ENCODE assay signal across 24 cellular contexts in genomic region chrX:48786341-48786800, GRCh38. TPM values are rescaled to one million over a fixed set of nuclear protein-coding genes. Genes with fewer than 3 reads are reported as not detected.
"Had no signal": no experiment of that assay in that cellular context is flagged by ENCODE, and none has a peak within 500 bp of the region (broad histone marks: within the 10 kb centered on the region; RNA-seq: fewer than 3 reads in every experiment).

TSS of gene GATA1 (plus strand) at chrX:48786590. CDS start at chrX:48791110, 4,520 bp downstream.

- H3K27ac ChIP-seq: dorsolateral prefrontal cortex, epithelial cell of prostate, foreskin keratinocyte, lower lobe of right lung, right atrium auricular region, stomach, testis had no signal

- H3K27me3 Mint-ChIP-seq: activated naive CD8-positive, alpha-beta T cell had no signal

- H3K4me3 Mint-ChIP-seq: activated naive CD8-positive, alpha-beta T cell; activated T-helper 1 cell treated with anti-CD3 and anti-CD28 coated beads, Interleukin-12 subunit alpha, Interleukin-12 subunit beta, Interleukin-2, Interleukin-4 antibody, amounts not matched to agents 30 ng/mL and 10 ng/mL and 1 ng/mL, durations not matched to agents 14 hours and 24 hours and 36 hours; brain; nephron progenitor cell; type B pancreatic cell had no signal

- H3K4me1 ChIP-seq: foreskin keratinocyte, lower lobe of right lung, right atrium auricular region, stomach, testis had no signal

- DNase-seq: activated CD4-positive, alpha-beta T cell treated with anti-CD3 and anti-CD28 coated beads, Interleukin-2, amount 50 U/mL, for 1 hour; activated CD4-positive, CD25-positive, alpha-beta regulatory T cell; activated CD8-positive, alpha-beta memory T cell treated with anti-CD3 and anti-CD28 coated beads for 24 hours; amygdala; caudate nucleus; dorsolateral prefrontal cortex; foreskin keratinocyte; lower lobe of right lung; nephron progenitor cell; occipital lobe; stimulated activated CD4-positive, alpha-beta T cell treated with anti-CD3 and anti-CD28 coated beads, Interleukin-12 subunit alpha, Interleukin-12 subunit beta, amount 100 ng/mL, for 4 hours; stimulated activated CD4-positive, alpha-beta T cell treated with anti-CD3 and anti-CD28 coated beads, Interleukin-1b, Interleukin-23, amount 100 ng/mL, for 48 hours; stomach; T-helper 2 cell; testis had no signal

- H3K36me3 ChIP-seq: lower lobe of right lung, right atrium auricular region, stomach had no signal

- ATAC-seq: foreskin keratinocyte, lower lobe of right lung had no signal

- H3K36me3 Mint-ChIP-seq: activated naive CD8-positive, alpha-beta T cell; brain; type B pancreatic cell had no signal

- H3K4me3 ChIP-seq: dorsolateral prefrontal cortex, lower lobe of right lung, right atrium auricular region, stomach, testis had no signal

- H3K9me3 Mint-ChIP-seq: activated T-helper 1 cell treated with anti-CD3 and anti-CD28 coated beads, Interleukin-12 subunit alpha, Interleukin-12 subunit beta, Interleukin-2, Interleukin-4 antibody, amounts not matched to agents 30 ng/mL and 10 ng/mL and 1 ng/mL, durations not matched to agents 14 hours and 24 hours and 36 hours; type B pancreatic cell had no signal

- H3K27ac Mint-ChIP-seq: activated naive CD8-positive, alpha-beta T cell; activated T-helper 1 cell treated with anti-CD3 and anti-CD28 coated beads, Interleukin-12 subunit alpha, Interleukin-12 subunit beta, Interleukin-2, Interleukin-4 antibody, amounts not matched to agents 30 ng/mL and 10 ng/mL and 1 ng/mL, durations not matched to agents 14 hours and 24 hours and 36 hours; brain; nephron progenitor cell; progenitor cell of endocrine pancreas; type B pancreatic cell had no signal

- H3K4me1 Mint-ChIP-seq: brain, nephron progenitor cell had no signal

- H3K9me3 ChIP-seq: lower lobe of right lung, right atrium auricular region, testis had no signal

- H3K27me3 ChIP-seq: foreskin keratinocyte, right atrium auricular region, testis had no signal

RNA-seq across cellular contexts. Expression of gene GATA1, which starts in this region (rescaled TPM):
- total RNA-seq: activated T-helper 1 cell treated with anti-CD3 and anti-CD28 coated beads, Interleukin-12 subunit alpha, Interleukin-12 subunit beta, Interleukin-2, Interleukin-4 antibody, amounts not matched to agents 30 ng/mL and 10 ng/mL and 1 ng/mL, durations not matched to agents 14 hours and 24 hours and 36 hours; fibroblast of lung; foreskin keratinocyte; progenitor cell of endocrine pancreas had no signal
- polyA plus RNA-seq: fibroblast of lung, foreskin keratinocyte, keratinocyte had no signal
